Comparison of ENCODE assay signal across 12 cellular contexts in the genomic region with DNA sequence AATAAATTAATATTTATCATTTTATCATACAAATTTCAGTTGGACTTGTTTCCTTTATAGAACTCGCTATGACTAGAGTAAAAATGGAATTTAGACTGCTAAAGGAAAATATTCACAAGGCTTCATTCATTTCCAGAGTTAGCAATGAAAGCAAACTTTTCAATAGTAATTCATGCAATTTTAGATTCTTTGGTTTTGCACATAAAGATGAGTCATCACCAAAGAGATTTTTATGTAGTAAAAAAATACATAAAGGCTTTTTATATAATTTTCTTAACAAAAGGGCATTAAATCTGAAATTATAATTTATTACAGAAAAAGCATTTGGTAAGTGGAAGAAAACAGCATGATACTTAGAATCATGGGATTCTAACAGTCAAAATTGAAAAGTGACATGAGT.
"Had no signal": no experiment of that assay in that cellular context is flagged by ENCODE, and none has a peak within 500 bp of the region (broad histone marks: within the 10 kb centered on the region; RNA-seq: fewer than 3 reads in every experiment).

No MANE protein-coding gene starts in this region.

- H3K4me3 ChIP-seq: left ventricle myocardium inferior, neural progenitor cell, stomach, thyroid gland had no signal

- H3K27me3 ChIP-seq: neural progenitor cell, stomach, thyroid gland had no signal

- H3K9ac ChIP-seq: neural progenitor cell had no signal

- H3K9me3 Mint-ChIP-seq: brain, neural progenitor cell had no signal

- ATAC-seq: activated naive CD4-positive, alpha-beta T cell treated with anti-CD3 and anti-CD28 coated beads, Interleukin-2, amount 50 U/mL, for 72 hours; esophagus mucosa had no signal

- H3K27ac Mint-ChIP-seq: activated naive CD4-positive, alpha-beta T cell treated with anti-CD3 and anti-CD28 coated beads, Interleukin-2, amount 50 U/mL, for 72 hours; neural progenitor cell had no signal

- H3K36me3 ChIP-seq: left ventricle myocardium inferior, neural progenitor cell, stomach, thyroid gland had no signal

- H3K27ac ChIP-seq: left ventricle myocardium inferior, neural progenitor cell, stomach, thyroid gland had no signal

- H3K4me3 Mint-ChIP-seq: neural progenitor cell had no signal

- H3K9me3 ChIP-seq: left ventricle myocardium inferior, stomach, thyroid gland had no signal

- DNase-seq: activated effector memory CD4-positive, alpha-beta T cell treated with anti-CD3 and anti-CD28 coated beads, Interleukin-2, amount 50 U/mL, for 16 hours; activated T-cell treated with anti-CD3 and anti-CD28 coated beads, Interleukin-2, amount 50 U/mL, for 1 hour; kidney; left ventricle myocardium inferior; posterior cingulate gyrus; small intestine; stomach; thyroid gland had no signal

- H3K27me3 Mint-ChIP-seq: brain had no signal

- H3K4me2 ChIP-seq: neural progenitor cell had no signal

- H3K4me1 ChIP-seq: left ventricle myocardium inferior, neural progenitor cell, stomach, thyroid gland had no signal

- H2AFZ ChIP-seq: neural progenitor cell had no signal

- H3K36me3 Mint-ChIP-seq: brain, neural progenitor cell had no signal

- H3K4me1 Mint-ChIP-seq: neural progenitor cell had no signal
